ENCODE assay signal across 23 cellular contexts in genomic region chr4:113572620-113573019, GRCh38.
"Had no signal": no experiment of that assay in that cellular context is flagged by ENCODE, and none has a peak within 500 bp of the region (broad histone marks: within the 10 kb centered on the region; RNA-seq: fewer than 3 reads in every experiment).

No MANE protein-coding gene starts in this region.

- H2AFZ ChIP-seq: parathyroid adenoma had no signal

- H3K4me1 ChIP-seq: parathyroid adenoma had no signal

- H3K9me3 ChIP-seq: upper lobe of left lung had no signal

- H3K27me3 Mint-ChIP-seq: activated CD4-positive, alpha-beta T cell treated with anti-CD3 and anti-CD28 coated beads for 36 hours; activated naive CD4-positive, alpha-beta T cell treated with anti-CD3 and anti-CD28 coated beads, Interleukin-2, amount 10 ng/mL, durations not matched to agents 7 days and 5 days; brain had no signal

- H3K4me3 ChIP-seq: upper lobe of left lung had no signal

- H3K27ac ChIP-seq: foreskin keratinocyte, parathyroid adenoma had no signal

- DNase-seq: activated CD4-positive, alpha-beta T cell treated with anti-CD3 and anti-CD28 coated beads for 36 hours; activated CD4-positive, alpha-beta T cell treated with anti-CD3 and anti-CD28 coated beads, Interleukin-2, amount 50 U/mL, for 48 hours; activated CD8-positive, alpha-beta memory T cell treated with anti-CD3 and anti-CD28 coated beads, Interleukin-2, amount 50 U/mL, for 48 hours; activated effector memory CD4-positive, alpha-beta T cell treated with Interleukin-2 at 50 U/mL for 16 hours; activated naive CD4-positive, alpha-beta T cell treated with anti-CD3 and anti-CD28 coated beads, Interleukin-2, amount 10 ng/mL, durations not matched to agents 7 days and 5 days; activated T-cell treated with anti-CD3 and anti-CD28 coated beads, Interleukin-2, amount 50 U/mL, for 48 hours; anterior cingulate cortex; caudate nucleus; effector memory CD4-positive, alpha-beta T cell; foreskin keratinocyte; left ventricle myocardium superior; mammary epithelial cell; midbrain; right cardiac atrium; stimulated activated CD4-positive, alpha-beta T cell treated with anti-CD3 and anti-CD28 coated beads, Interleukin-4, amount 100 ng/mL, for 24 hours; stimulated activated naive CD8-positive, alpha-beta T cell treated with anti-CD3 and anti-CD28 coated beads, Interleukin-15, Interleukin-2, amounts not matched to agents 100 U/mL and 50 U/mL, for 24 hours; T-helper 1 cell; T-helper 9 cell; upper lobe of left lung had no signal

- H3K79me2 ChIP-seq: parathyroid adenoma had no signal

- H3K27me3 ChIP-seq: foreskin keratinocyte, upper lobe of left lung had no signal

- ATAC-seq: activated CD4-positive, alpha-beta T cell treated with anti-CD3 and anti-CD28 coated beads for 36 hours; foreskin keratinocyte; left ventricle myocardium superior; right cardiac atrium; stimulated activated naive CD8-positive, alpha-beta T cell treated with anti-CD3 and anti-CD28 coated beads, Interleukin-15, Interleukin-2, amounts not matched to agents 100 U/mL and 50 U/mL, for 24 hours; WTC11 had no signal

- H3K36me3 ChIP-seq: upper lobe of left lung had no signal

- H3K4me3 Mint-ChIP-seq: activated CD4-positive, alpha-beta T cell treated with anti-CD3 and anti-CD28 coated beads for 36 hours; activated naive CD4-positive, alpha-beta T cell treated with anti-CD3 and anti-CD28 coated beads, Interleukin-2, amount 10 ng/mL, durations not matched to agents 7 days and 5 days; brain; nephron; WTC11 had no signal

- H3K9ac ChIP-seq: parathyroid adenoma had no signal

- H3K27ac Mint-ChIP-seq: activated CD4-positive, alpha-beta T cell treated with anti-CD3 and anti-CD28 coated beads for 36 hours; activated naive CD4-positive, alpha-beta T cell treated with anti-CD3 and anti-CD28 coated beads, Interleukin-2, amount 10 ng/mL, durations not matched to agents 7 days and 5 days; brain; nephron; WTC11 had no signal
